28 cellular contexts compared by ENCODE assay signal in the genomic region with DNA sequence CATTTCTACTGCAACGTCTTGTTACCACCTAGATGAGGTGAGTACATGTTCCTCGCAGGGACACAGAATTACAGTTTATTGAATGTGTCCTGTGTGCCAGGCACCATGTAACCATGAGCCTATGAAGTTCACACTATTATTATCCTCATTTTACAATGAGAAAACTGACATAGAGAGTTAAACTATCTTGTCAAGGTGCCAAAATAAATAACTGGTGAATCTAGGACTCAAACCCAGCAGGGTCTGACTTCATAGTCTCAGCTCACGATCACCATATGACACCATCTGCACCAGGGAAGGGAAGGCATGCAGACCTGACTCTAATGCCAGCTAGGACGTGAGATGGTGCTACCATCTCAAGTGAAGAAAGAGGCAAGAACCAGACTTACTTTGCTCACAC. TPM values are rescaled to one million over a fixed set of nuclear protein-coding genes. Genes with fewer than 3 reads are reported as not detected.
"Had no signal": no experiment of that assay in that cellular context is flagged by ENCODE, and none has a peak within 500 bp of the region (broad histone marks: within the 10 kb centered on the region; RNA-seq: fewer than 3 reads in every experiment).

No MANE protein-coding gene starts in this region.

- DNase-seq: activated CD4-positive, alpha-beta T cell treated with anti-CD3 and anti-CD28 coated beads for 4 hours; activated CD8-positive, alpha-beta memory T cell treated with anti-CD3 and anti-CD28 coated beads, Interleukin-2, amount 50 U/mL, for 4 hours; activated CD8-positive, alpha-beta T cell treated with anti-CD3 and anti-CD28 coated beads for 36 hours; activated gamma-delta T cell treated with Interleukin-2 at 50 U/mL for 16 hours; activated naive CD4-positive, alpha-beta T cell treated with anti-CD3 and anti-CD28 coated beads, Interleukin-2, amount 10 ng/mL, durations not matched to agents 7 days and 5 days; activated naive CD8-positive, alpha-beta T cell treated with anti-CD3 and anti-CD28 coated beads for 36 hours; activated T-cell treated with anti-CD3 and anti-CD28 coated beads, Interleukin-2, amount 50 U/mL, for 72 hours; brain microvascular endothelial cell; Kasumi-1; NCI-H1092; NCI-H1694; NCI-H2029; NCI-H345; NCI-H510A; NCI-H526 treated with DMSO at 0.1 percent for 48 hours; Right ventricle myocardium superior; SJCRH30; SK-N-SH; T-helper 1 cell; WERI-Rb-1 had no signal

- H3K9ac ChIP-seq: SK-N-SH had no signal

- H3K27me3 ChIP-seq: brain microvascular endothelial cell, cardiac muscle cell, SJCRH30 had no signal

- H3K4me3 ChIP-seq: cardiac muscle cell, SJCRH30 had no signal

- H3K9me3 ChIP-seq: SJCRH30, SK-N-SH had no signal

- H3K4me1 ChIP-seq: SJCRH30 had no signal

- H3K4me2 ChIP-seq: SK-N-SH had no signal

- FAIRE-seq: colon had no signal

- H3K36me3 ChIP-seq: brain microvascular endothelial cell, cardiac muscle cell, SJCRH30, WERI-Rb-1 had no signal

- ATAC-seq: activated CD4-positive, CD25-positive, alpha-beta regulatory T cell treated with anti-CD3 and anti-CD28 coated beads, Interleukin-2, amount 50 U/mL, for 24 hours; activated CD8-positive, alpha-beta T cell treated with anti-CD3 and anti-CD28 coated beads for 36 hours; activated T-cell treated with anti-CD3 and anti-CD28 coated beads, Interleukin-2, amount 50 U/mL, for 72 hours; Panc1 had no signal

- H3K27ac ChIP-seq: brain microvascular endothelial cell, cardiac muscle cell, RWPE1, SJCRH30, WERI-Rb-1 had no signal

RNA-seq across cellular contexts. Expression of a gene that starts 2.4 kb away (rescaled TPM):
- total RNA-seq: activated CD8-positive, alpha-beta T cell treated with anti-CD3 and anti-CD28 coated beads for 36 hours; activated naive CD8-positive, alpha-beta T cell treated with anti-CD3 and anti-CD28 coated beads for 36 hours; activated T-cell treated with anti-CD3 and anti-CD28 coated beads, Interleukin-2, amount 50 U/mL, for 72 hours; activated T-helper 2 cell treated with anti-CD3 and anti-CD28 coated beads, Interferon-gamma antibody, Interleukin-2, Interleukin-4, amounts not matched to agents 10 μg/mL and 5 μg/mL and 100 μg/mL, durations not matched to agents 14 hours and 24 hours and 36 hours; cardiac muscle cell; OCI-LY7; SJCRH30; T-helper 2 cell treated with Interferon-gamma antibody and Interleukin-4, amounts not matched to agents 100 ng/mL and 5 ng/mL, for 36 hours had no signal
- polyA plus RNA-seq: cardiac muscle cell had no signal

RNA-seq across cellular contexts. Expression of a gene that starts 20.0 kb away (rescaled TPM):
- total RNA-seq: cardiac muscle cell, SJCRH30 had no signal
- polyA plus RNA-seq: cardiac muscle cell had no signal
